ENCODE assay signal across 20 cellular contexts in the genomic region with DNA sequence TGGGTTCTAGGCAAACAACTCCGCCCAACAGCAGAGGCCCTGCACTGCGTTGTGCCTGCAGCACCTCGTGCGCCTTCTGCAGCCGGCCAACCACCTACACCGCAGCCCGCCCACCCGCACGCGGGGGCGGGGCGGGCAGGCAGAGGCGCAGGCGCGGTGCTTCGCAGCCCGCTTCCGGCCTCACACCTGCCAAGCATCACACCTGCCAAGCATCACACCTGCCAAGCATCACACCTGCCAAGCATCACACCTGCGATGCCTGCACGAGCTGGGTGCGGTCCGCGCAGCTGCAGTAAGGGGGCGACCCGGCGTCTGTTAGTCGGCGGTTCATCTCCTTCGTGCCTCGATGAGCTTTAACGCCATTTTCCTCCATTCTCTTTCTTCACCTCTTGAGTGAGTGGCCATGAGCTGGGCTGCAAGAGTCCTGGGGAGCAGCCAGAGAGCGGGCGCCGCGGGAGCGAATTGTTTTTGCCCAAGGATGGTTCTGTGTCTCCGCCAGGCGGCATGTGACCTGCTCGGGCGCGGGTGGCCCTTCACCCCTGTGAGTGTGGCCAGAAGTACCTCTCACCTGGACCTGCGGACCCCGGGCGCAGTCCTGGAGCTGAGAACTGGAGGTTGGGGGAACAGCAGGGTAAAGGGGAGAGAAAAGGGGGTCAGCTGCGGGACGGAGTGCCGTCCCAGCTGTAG. TPM values are rescaled to one million over a fixed set of nuclear protein-coding genes. Genes with fewer than 3 reads are reported as not detected.
DNase-seq lines count a peak whose midpoint lies in the region; ATAC-seq and TF ChIP-seq lines count a peak whose summit lies in the region.
"Had no signal": no experiment of that assay in that cellular context is flagged by ENCODE, and none has a peak within 500 bp of the region (broad histone marks: within the 10 kb centered on the region; RNA-seq: fewer than 3 reads in every experiment).

A gene (plus strand): TSS at position 171 of the 687 bp plus-strand sequence. CDS start 825 bp downstream, outside the sequence.

- H3K4me3 Mint-ChIP-seq in T-helper 17 cell (no peak within 1 kb of the TSS), endodermal cell (no peak within 1 kb of the TSS)
- H3K4me3 Mint-ChIP-seq: activated CD8-positive, alpha-beta T cell treated with anti-CD3 and anti-CD28 coated beads for 36 hours had no signal

- 92 to 94% methylated on average over 24 to 47 of the region's 47 CpGs for WGBS in endodermal cell (ENCODE audit: insufficient coverage in 1 of 2, insufficient read length in 1 of 2), 2 experiments
- WGBS in smooth muscle cell (ENCODE audit: low lambda C conversion rate): 82% methylated on average over 47 of the region's 47 CpGs

- H3K9ac ChIP-seq in endodermal cell (ENCODE audit: extremely low read depth, low read length, poor library complexity, severe bottlenecking) (no peak within 1 kb of the TSS), smooth muscle cell (ENCODE audit: low read depth) (no peak within 1 kb of the TSS)

- no peaks in the 10 kb centered on the region for H3K9me3 Mint-ChIP-seq in endodermal cell
- H3K9me3 Mint-ChIP-seq: activated CD8-positive, alpha-beta T cell treated with anti-CD3 and anti-CD28 coated beads for 36 hours had no signal

- H4K20me1 ChIP-seq in smooth muscle cell (ENCODE audit: low read depth): no peaks in the 10 kb centered on the region

- H3K27me3 Mint-ChIP-seq in T-helper 17 cell (peaks cover 9% of the 10 kb centered on the region), endodermal cell (ENCODE audit: insufficient read depth) (peaks cover 24% of the 10 kb centered on the region)

- no peaks in the 10 kb centered on the region for H3K4me1 ChIP-seq in endodermal cell (ENCODE audit: control insufficient read depth, insufficient read depth, low read length)
- no peaks in the 10 kb centered on the region for H3K4me1 ChIP-seq in smooth muscle cell (ENCODE audit: low read depth)
- H3K4me1 ChIP-seq: gastroesophageal sphincter had no signal

- ATAC-seq in T-helper 17 cell (peak; percentile 30), HG03432 (IDR thresholded peaks at IDR 0.05; ENCODE audit: unreplicated experiment) (no peak)
- ATAC-seq: activated CD8-positive, alpha-beta T cell treated with anti-CD3 and anti-CD28 coated beads for 36 hours; gastroesophageal sphincter; HepG2; PC-3 had no signal

- H3K36me3 Mint-ChIP-seq in T-helper 17 cell (ENCODE audit: low read depth): peaks cover 2% of the 10 kb centered on the region
- no peaks in the 10 kb centered on the region for H3K36me3 Mint-ChIP-seq in endodermal cell (ENCODE audit: low read depth)

- no peak within 1 kb of the TSS for H2AFZ ChIP-seq in smooth muscle cell (ENCODE audit: low read depth)

- H3K4me2 ChIP-seq in smooth muscle cell: no peak within 1 kb of the TSS

- H3K4me1 Mint-ChIP-seq in T-helper 17 cell (no peaks in the 10 kb centered on the region), endodermal cell (peaks cover 6% of the 10 kb centered on the region)

- H3K9me3 ChIP-seq in T-helper 17 cell (ENCODE audit: control insufficient read depth, low read length, poor library complexity, severe bottlenecking) (no peaks in the 10 kb centered on the region), endodermal cell (ENCODE audit: control insufficient read depth, low read length) (no peaks in the 10 kb centered on the region), smooth muscle cell (replicated peaks; ENCODE audit: low read depth) (no peaks in the 10 kb centered on the region)
- H3K9me3 ChIP-seq: gastroesophageal sphincter had no signal

- no peaks in the 10 kb centered on the region for H3K79me2 ChIP-seq in smooth muscle cell (ENCODE audit: low read depth)

- H3F3A ChIP-seq in smooth muscle cell (ENCODE audit: low read depth): no peaks in the 10 kb centered on the region

- H3K27ac Mint-ChIP-seq in T-helper 17 cell: no peak within 1 kb of the TSS
- no peak within 1 kb of the TSS for H3K27ac Mint-ChIP-seq in endodermal cell
- H3K27ac Mint-ChIP-seq: activated CD8-positive, alpha-beta T cell treated with anti-CD3 and anti-CD28 coated beads for 36 hours had no signal

- H3K36me3 ChIP-seq in endodermal cell (ENCODE audit: control insufficient read depth, insufficient read depth, low read length) (no peaks in the 10 kb centered on the region), smooth muscle cell (ENCODE audit: low read depth) (no peaks in the 10 kb centered on the region)
- H3K36me3 ChIP-seq: gastroesophageal sphincter had no signal

- H3K27me3 ChIP-seq in endodermal cell (ENCODE audit: control insufficient read depth, insufficient read depth, low read length, poor library complexity, severe bottlenecking) (no peaks in the 10 kb centered on the region), smooth muscle cell (ENCODE audit: low read depth) (no peaks in the 10 kb centered on the region)

- no peak within 1 kb of the TSS for H3K27ac ChIP-seq in endodermal cell (ENCODE audit: low read depth, low read length)
- H3K27ac ChIP-seq in smooth muscle cell (ENCODE audit: low read depth): no peak within 1 kb of the TSS
- H3K27ac ChIP-seq: gastroesophageal sphincter had no signal

- H3K4me3 ChIP-seq in endodermal cell (ENCODE audit: low read length) (no peak within 1 kb of the TSS), smooth muscle cell (no peak within 1 kb of the TSS)

- TF ChIP-seq CTCF in endodermal cell (conservative IDR thresholded peaks at IDR 0.05) (no peak), smooth muscle cell (IDR thresholded peaks at IDR 0.05; ENCODE audit: borderline replicate concordance, insufficient read depth, poor library complexity, severe bottlenecking) (no peak)

- peak; percentile 3 for DNase-seq in stimulated activated CD4-positive, alpha-beta T cell treated with anti-CD3 and anti-CD28 coated beads, Interleukin-4, amount 100 ng/mL, for 1 hour
- DNase-seq in stimulated activated CD4-positive, alpha-beta T cell treated with anti-CD3 and anti-CD28 coated beads, Interleukin-4, amount 100 ng/mL, for 24 hours: no peak
- DNase-seq in T-helper 17 cell (no peak), endodermal cell (peak; percentile 46), smooth muscle cell (lab: John Stamatoyannopoulos, UW; ENCODE audit: unreplicated experiment) (no peak), NCI-H2107 treated with DMSO at 0.1 percent for 48 hours (lab: John Stamatoyannopoulos, UW; ENCODE audit: unreplicated experiment) (no peak)
- DNase-seq in effector CD4-positive, alpha-beta T cell: no peak
- DNase-seq: activated CD8-positive, alpha-beta T cell treated with anti-CD3 and anti-CD28 coated beads for 36 hours; AML-193; MV-4-11; NCI-H2081; NCI-H524; PC-3; stimulated activated CD4-positive, alpha-beta T cell treated with anti-CD3 and anti-CD28 coated beads, Interleukin-2, amount 100 ng/mL, for 48 hours had no signal

RNA-seq across cellular contexts. Expression of the gene that starts here (rescaled TPM):
- not detected for total RNA-seq in T-helper 17 cell
- not detected for total RNA-seq in endodermal cell
- polyA plus RNA-seq in endodermal cell (2013, experiment 1 of 2): not detected
- polyA plus RNA-seq in endodermal cell (2013, experiment 2 of 2): not detected
- not detected in 2 replicates for total RNA-seq in smooth muscle cell
- 0.06 TPM in 1 of 2 replicates, not detected in the other for polyA plus RNA-seq in smooth muscle cell
- total RNA-seq: activated CD8-positive, alpha-beta T cell treated with anti-CD3 and anti-CD28 coated beads for 36 hours; gastroesophageal sphincter; HepG2; liver; osteocyte; PC-3; SK-MEL-5 had no signal
- polyA plus RNA-seq: HepG2 had no signal

Comparison
In these comparisons a context has a peak if more than half of its experiments do, and no peak if none do; other contexts are left out.
1. Peak in ATAC-seq in T-helper 17 cell; RNA of the gene not detected or under 1 TPM.
2. Peak in DNase-seq in endodermal cell; RNA of the gene not detected or under 1 TPM.